ENCODE assay signal across 11 cellular contexts in the genomic region with DNA sequence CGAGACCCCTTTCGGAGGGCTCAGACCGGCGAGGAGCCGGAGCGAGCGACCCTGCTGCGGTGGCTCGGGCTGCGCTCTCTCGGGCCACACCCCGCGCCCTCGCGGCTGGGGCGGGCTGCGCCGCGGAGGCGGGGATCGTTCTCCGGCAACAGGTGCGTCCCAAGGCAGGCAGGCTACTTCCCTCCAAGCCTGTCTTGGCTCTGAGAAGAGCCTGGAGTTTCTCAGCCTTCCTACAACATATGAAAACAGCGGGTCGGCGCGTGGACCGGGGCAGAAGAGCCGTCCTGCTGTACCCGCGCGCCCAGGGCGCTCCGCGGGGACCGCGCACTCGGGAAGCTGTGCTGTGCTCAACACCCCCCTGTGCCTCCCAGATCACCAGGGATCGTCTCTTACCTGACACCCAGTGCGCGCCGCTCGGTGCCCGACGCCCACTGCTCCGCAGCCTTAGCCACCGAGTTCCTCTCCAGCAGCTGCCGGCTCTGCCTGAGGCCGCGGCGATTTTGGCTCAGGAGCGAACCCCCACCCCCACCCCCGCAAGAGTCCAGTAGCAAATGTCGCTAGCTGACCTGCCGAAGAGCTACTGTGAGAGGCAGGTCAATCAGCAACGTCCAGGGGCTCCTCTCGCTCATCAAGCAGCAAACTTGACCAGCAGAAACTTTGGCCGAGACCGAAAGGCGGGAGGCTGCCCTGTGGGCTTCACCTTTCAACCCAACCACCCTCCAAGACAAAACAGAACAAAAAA. TPM values are rescaled to one million over a fixed set of nuclear protein-coding genes. Genes with fewer than 3 reads are reported as not detected.
DNase-seq lines count a peak whose midpoint lies in the region; ATAC-seq lines count a peak whose summit lies in the region.
"Had no signal": no experiment of that assay in that cellular context is flagged by ENCODE, and none has a peak within 500 bp of the region (broad histone marks: within the 10 kb centered on the region; RNA-seq: fewer than 3 reads in every experiment).

No MANE protein-coding gene starts in this region.

- ATAC-seq in left colon (peak; percentile 59), GM18861 (IDR thresholded peaks at IDR 0.05; ENCODE audit: unreplicated experiment) (no peak), HG03342 (IDR thresholded peaks at IDR 0.05; ENCODE audit: unreplicated experiment) (no peak), GM19035 (IDR thresholded peaks at IDR 0.05; ENCODE audit: unreplicated experiment) (no peak)
- ATAC-seq in stimulated activated naive CD8-positive, alpha-beta T cell treated with anti-CD3 and anti-CD28 coated beads, Interleukin-15, amount 100 ng/mL, for 72 hours, result peak; percentile 36

- DNase-seq in activated gamma-delta T cell (lab: John Stamatoyannopoulos, UW) (peak; percentile 12), activated gamma-delta T cell treated with Interleukin-2 at 50 U/mL for 16 hours (no peak), left colon (no peak)
- peak; percentile 34 for DNase-seq in activated naive CD4-positive, alpha-beta T cell treated with anti-CD3 and anti-CD28 coated beads, Interleukin-2, amount 10 ng/mL, durations not matched to agents 7 days and 5 days
- peak; percentile 22 to 44 for DNase-seq in stimulated activated naive CD8-positive, alpha-beta T cell treated with anti-CD3 and anti-CD28 coated beads, Interleukin-15, amount 100 ng/mL, for 72 hours
- DNase-seq: C1 segment of cervical spinal cord had no signal

- CTCF ChIA-PET in activated naive CD4-positive, alpha-beta T cell treated with anti-CD3 and anti-CD28 coated beads, Interleukin-2, amount 10 ng/mL, durations not matched to agents 7 days and 5 days (lab: Charles Lee), result interaction anchor here (3.4 kb wide), 1 partner anchor 91 kb away, joined by 17 read pairs; no protein-coding TSS in a partner anchor

- H3K27me3 Mint-ChIP-seq in activated naive CD4-positive, alpha-beta T cell treated with anti-CD3 and anti-CD28 coated beads, Interleukin-2, amount 10 ng/mL, durations not matched to agents 7 days and 5 days, result peaks cover 69% of the 10 kb centered on the region
- H3K27me3 Mint-ChIP-seq in stimulated activated naive CD8-positive, alpha-beta T cell treated with anti-CD3 and anti-CD28 coated beads, Interleukin-15, amount 100 ng/mL, for 72 hours, result peaks cover 78% of the 10 kb centered on the region

- no peak overlapping the region for H3K27ac Mint-ChIP-seq in activated naive CD4-positive, alpha-beta T cell treated with anti-CD3 and anti-CD28 coated beads, Interleukin-2, amount 10 ng/mL, durations not matched to agents 7 days and 5 days
- H3K27ac Mint-ChIP-seq in stimulated activated naive CD8-positive, alpha-beta T cell treated with anti-CD3 and anti-CD28 coated beads, Interleukin-15, amount 100 ng/mL, for 72 hours, result no peak overlapping the region

- H3K36me3 Mint-ChIP-seq in activated naive CD4-positive, alpha-beta T cell treated with anti-CD3 and anti-CD28 coated beads, Interleukin-2, amount 10 ng/mL, durations not matched to agents 7 days and 5 days, result peaks cover 13% of the 10 kb centered on the region

- H3K9me3 Mint-ChIP-seq in activated naive CD4-positive, alpha-beta T cell treated with anti-CD3 and anti-CD28 coated beads, Interleukin-2, amount 10 ng/mL, durations not matched to agents 7 days and 5 days, result no peaks in the 10 kb centered on the region
- no peaks in the 10 kb centered on the region for H3K9me3 Mint-ChIP-seq in stimulated activated naive CD8-positive, alpha-beta T cell treated with anti-CD3 and anti-CD28 coated beads, Interleukin-15, amount 100 ng/mL, for 72 hours

- intact Hi-C loops in left colon (cut with DNase I, micrococcal nuclease), result no loop called here

- peak overlapping the region; percentile 71 for H3K4me3 Mint-ChIP-seq in activated naive CD4-positive, alpha-beta T cell treated with anti-CD3 and anti-CD28 coated beads, Interleukin-2, amount 10 ng/mL, durations not matched to agents 7 days and 5 days
- peak overlapping the region; percentile 81 to 86 for H3K4me3 Mint-ChIP-seq in stimulated activated naive CD8-positive, alpha-beta T cell treated with anti-CD3 and anti-CD28 coated beads, Interleukin-15, amount 100 ng/mL, for 72 hours

- H3K4me1 Mint-ChIP-seq in activated naive CD4-positive, alpha-beta T cell treated with anti-CD3 and anti-CD28 coated beads, Interleukin-2, amount 10 ng/mL, durations not matched to agents 7 days and 5 days, result peaks cover 47% of the 10 kb centered on the region
- peaks cover 54% of the 10 kb centered on the region for H3K4me1 Mint-ChIP-seq in stimulated activated naive CD8-positive, alpha-beta T cell treated with anti-CD3 and anti-CD28 coated beads, Interleukin-15, amount 100 ng/mL, for 72 hours

RNA-seq across cellular contexts. Expression of gene OLIG3, which starts 3.7 kb away (rescaled TPM):
- total RNA-seq in left colon, result not detected
- total RNA-seq: LHCN-M2, subcutaneous adipose tissue had no signal

Comparison
In these comparisons a context has a peak if more than half of its experiments do, and no peak if none do; other contexts are left out.
1. DNase-seq: peak in activated gamma-delta T cell (single experiment), activated naive CD4-positive, alpha-beta T cell treated with anti-CD3 and anti-CD28 coated beads, Interleukin-2, amount 10 ng/mL, durations not matched to agents 7 days and 5 days (single experiment) and stimulated activated naive CD8-positive, alpha-beta T cell treated with anti-CD3 and anti-CD28 coated beads, Interleukin-15, amount 100 ng/mL, for 72 hours (2 of 2); none in activated gamma-delta T cell treated with Interleukin-2 at 50 U/mL for 16 hours (single experiment) and left colon (0 of 2).
2. ATAC-seq: peak in left colon (single experiment) and stimulated activated naive CD8-positive, alpha-beta T cell treated with anti-CD3 and anti-CD28 coated beads, Interleukin-15, amount 100 ng/mL, for 72 hours (single experiment); none in GM18861 (single experiment), HG03342 (single experiment) and GM19035 (single experiment).